In genomic region chr7:44320794-44321371, GRCh38 we compare ENCODE assay signal across 1 cellular context.
TF ChIP-seq lines count a peak whose summit lies in the region.

No MANE protein-coding gene starts in this region.

TF ChIP-seq in HepG2, 621 proteins besides CTCF, POLR2A, EP300 and RAD21:
- TF ChIP-seq TBX3 (IDR thresholded peaks at IDR 0.05; ENCODE audit: borderline replicate concordance) (no peak), PLSCR1 (CRISPR knock-in tag; IDR thresholded peaks at IDR 0.05; ENCODE audit: borderline replicate concordance) (no peak), ISL2 (CRISPR knock-in tag; IDR thresholded peaks at IDR 0.05) (no peak), REPIN1 (CRISPR knock-in tag; IDR thresholded peaks at IDR 0.05; ENCODE audit: borderline replicate concordance, low read depth) (no peak), ZBTB33 (CRISPR knock-in tag; IDR thresholded peaks at IDR 0.05) (peak; percentile 37; the same call in 1 of the 2 replicates), DR1 (CRISPR knock-in tag; IDR thresholded peaks at IDR 0.05) (no peak), RFXAP (CRISPR knock-in tag; IDR thresholded peaks at IDR 0.05; ENCODE audit: borderline replicate concordance) (0 out of 2 replicates have a peak, but pooled peaks have one; percentile 37), ZKSCAN5 (CRISPR knock-in tag; IDR thresholded peaks at IDR 0.05) (no peak), MTA1 (CRISPR knock-in tag; IDR thresholded peaks at IDR 0.05; ENCODE audit: borderline replicate concordance) (no peak), SALL2 (CRISPR knock-in tag; IDR thresholded peaks at IDR 0.05) (no peak), ELF1 (CRISPR knock-in tag; IDR thresholded peaks at IDR 0.05) (no peak), ZNF441 (CRISPR knock-in tag; IDR thresholded peaks at IDR 0.05; ENCODE audit: borderline replicate concordance) (no peak), PAWR (CRISPR knock-in tag; IDR thresholded peaks at IDR 0.05; ENCODE audit: borderline replicate concordance) (no peak), SNAI1 (CRISPR knock-in tag; IDR thresholded peaks at IDR 0.05; ENCODE audit: borderline replicate concordance) (no peak), RFX5 (IDR thresholded peaks at IDR 0.05; ENCODE audit: low read depth, low read length) (peak; percentile 88), AGO1 (IDR thresholded peaks at IDR 0.05; ENCODE audit: low read depth, low read length, poor library complexity, severe bottlenecking) (no peak)
